Comparison of ENCODE assay signal across 1 cellular context in genomic region chr6:127515794-127516675, GRCh38.
A peak's percentile ranks its signal among the peaks of the same experiment; 100 is the strongest.
TF ChIP-seq lines count a peak whose summit lies in the region.

No MANE protein-coding gene starts in this region.

TF ChIP-seq in HepG2, 621 proteins besides CTCF, POLR2A, EP300 and RAD21 (continued from another document and continues in another):
- no peak for TF ChIP-seq ZBED4 (CRISPR knock-in tag; IDR thresholded peaks at IDR 0.05; ENCODE audit: borderline replicate concordance)
- 0 out of 2 replicates have a peak, but pooled peaks have one; percentile 43 for TF ChIP-seq MTF1 (CRISPR knock-in tag; IDR thresholded peaks at IDR 0.05)
- TF ChIP-seq KMT2B (CRISPR knock-in tag; IDR thresholded peaks at IDR 0.05): peak; percentile 30; the same call in 1 of the 2 replicates
- no peak for TF ChIP-seq ZBTB8A (CRISPR knock-in tag; IDR thresholded peaks at IDR 0.05; ENCODE audit: borderline replicate concordance, low read depth)
- TF ChIP-seq ZNF546 (CRISPR knock-in tag; conservative IDR thresholded peaks at IDR 0.05): no peak
- TF ChIP-seq ZNF549 (CRISPR knock-in tag; IDR thresholded peaks at IDR 0.05): no peak
- no peak for TF ChIP-seq AGO2 (optimal IDR thresholded peaks at IDR 0.05; ENCODE audit: low read depth, low read length)
- TF ChIP-seq ZBTB26 (CRISPR knock-in tag; IDR thresholded peaks at IDR 0.05; ENCODE audit: borderline replicate concordance): peak; percentile 72; the same call in 1 of the 2 replicates
- peak; percentile 92 for TF ChIP-seq ZNF879 (CRISPR knock-in tag; IDR thresholded peaks at IDR 0.05)
- no peak for TF ChIP-seq PCBP1 (IDR thresholded peaks at IDR 0.05; ENCODE audit: borderline replicate concordance, low read depth, low read length)
- TF ChIP-seq HBP1 (CRISPR knock-in tag; IDR thresholded peaks at IDR 0.05; ENCODE audit: low read depth): no peak
- TF ChIP-seq ZNF512 (CRISPR knock-in tag; IDR thresholded peaks at IDR 0.05): no peak
- no peak for TF ChIP-seq SP5 (CRISPR knock-in tag; IDR thresholded peaks at IDR 0.05; ENCODE audit: borderline replicate concordance, low read depth)
- TF ChIP-seq ZNF362 (CRISPR knock-in tag; IDR thresholded peaks at IDR 0.05; ENCODE audit: borderline replicate concordance): no peak
- no peak for TF ChIP-seq ZBTB1 (CRISPR knock-in tag; IDR thresholded peaks at IDR 0.05; ENCODE audit: borderline replicate concordance)
- TF ChIP-seq ZNF136 (CRISPR knock-in tag; IDR thresholded peaks at IDR 0.05; ENCODE audit: low read depth): no peak
- no peak for TF ChIP-seq ISX (CRISPR knock-in tag; conservative IDR thresholded peaks at IDR 0.05)
- TF ChIP-seq ZNF678 (CRISPR knock-in tag; IDR thresholded peaks at IDR 0.05): peak; percentile 90
- TF ChIP-seq RBM22 (optimal IDR thresholded peaks at IDR 0.05; ENCODE audit: low read length): no peak
- no peak for TF ChIP-seq JUN (CRISPR knock-in tag; IDR thresholded peaks at IDR 0.05)
- TF ChIP-seq HOMEZ (CRISPR knock-in tag; IDR thresholded peaks at IDR 0.05; ENCODE audit: low read depth): 0 out of 2 replicates have a peak, but pooled peaks have one; percentile 31
- TF ChIP-seq ZNF562 (CRISPR knock-in tag; IDR thresholded peaks at IDR 0.05; ENCODE audit: borderline replicate concordance): no peak
- peak; percentile 38; the same call in 1 of the 2 replicates for TF ChIP-seq ZNF142 (CRISPR knock-in tag; IDR thresholded peaks at IDR 0.05)
- no peak for TF ChIP-seq PLRG1 (conservative IDR thresholded peaks at IDR 0.05)
- no peak for TF ChIP-seq ZNF713 (CRISPR knock-in tag; IDR thresholded peaks at IDR 0.05)
- TF ChIP-seq ZNF766 (CRISPR knock-in tag; IDR thresholded peaks at IDR 0.05; ENCODE audit: borderline replicate concordance): peak; percentile 91; the same call in 1 of the 2 replicates
- peak; percentile 54 for TF ChIP-seq SRSF1 (optimal IDR thresholded peaks at IDR 0.05; ENCODE audit: low read depth, low read length)
- TF ChIP-seq DZIP1 (CRISPR knock-in tag; IDR thresholded peaks at IDR 0.05): no peak
- no peak for TF ChIP-seq ZZZ3 (CRISPR knock-in tag; IDR thresholded peaks at IDR 0.05; ENCODE audit: borderline replicate concordance)
- no peak for TF ChIP-seq ZNF775 (CRISPR knock-in tag; IDR thresholded peaks at IDR 0.05; ENCODE audit: borderline replicate concordance)
- TF ChIP-seq SATB2 (CRISPR knock-in tag; IDR thresholded peaks at IDR 0.05): no peak
- TF ChIP-seq MYPOP (CRISPR knock-in tag; IDR thresholded peaks at IDR 0.05): no peak
- peak; percentile 81 for TF ChIP-seq SMAD3 (CRISPR knock-in tag; IDR thresholded peaks at IDR 0.05)
- no peak for TF ChIP-seq RFXANK (CRISPR knock-in tag; IDR thresholded peaks at IDR 0.05)
- TF ChIP-seq ZNF547 (CRISPR knock-in tag; IDR thresholded peaks at IDR 0.05): peak; percentile 78
- peak; percentile 30; the same call in 1 of the 2 replicates for TF ChIP-seq ZNF75D (CRISPR knock-in tag; IDR thresholded peaks at IDR 0.05; ENCODE audit: borderline replicate concordance)
- TF ChIP-seq DNMT1 (CRISPR knock-in tag; IDR thresholded peaks at IDR 0.05): no peak
- TF ChIP-seq FOXP1 (IDR thresholded peaks at IDR 0.05): no peak
- TF ChIP-seq FOXP1 (CRISPR knock-in tag; IDR thresholded peaks at IDR 0.05): no peak
- no peak for TF ChIP-seq ZNF660 (CRISPR knock-in tag; IDR thresholded peaks at IDR 0.05; ENCODE audit: borderline replicate concordance, low read depth)
- TF ChIP-seq ARNT2 (CRISPR knock-in tag; IDR thresholded peaks at IDR 0.05; ENCODE audit: low read depth): peak; percentile 77; the same call in 1 of the 2 replicates
- 0 out of 2 replicates have a peak, but pooled peaks have one; percentile 50 for TF ChIP-seq ZFP36L1 (CRISPR knock-in tag; IDR thresholded peaks at IDR 0.05)
- no peak for TF ChIP-seq PHF8 (CRISPR knock-in tag; IDR thresholded peaks at IDR 0.05)
